ENCODE assay signal across 9 cellular contexts in the genomic region with DNA sequence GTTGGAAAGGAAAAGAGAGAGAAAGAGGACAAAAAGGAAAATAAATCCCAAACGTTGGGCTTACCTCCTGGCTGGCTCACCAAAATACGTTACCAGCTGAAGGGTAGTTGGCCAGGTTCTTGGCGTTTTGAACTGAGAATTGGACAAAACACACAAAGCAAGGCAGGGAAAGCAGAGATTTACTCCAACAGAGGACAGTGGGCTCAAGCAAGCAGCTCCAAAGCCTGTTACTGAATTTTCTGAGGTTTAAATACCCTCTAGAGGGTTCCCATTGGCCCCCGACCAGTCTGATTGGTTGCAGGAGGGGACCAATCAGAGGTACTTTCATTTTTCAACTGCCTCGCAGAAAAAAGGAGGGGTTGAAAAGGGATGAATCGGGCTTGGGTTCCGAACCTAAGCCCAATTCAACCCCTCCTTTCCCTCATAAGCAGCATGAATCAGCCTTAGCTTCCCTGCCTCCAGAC. TPM values are rescaled to one million over a fixed set of nuclear protein-coding genes. Genes with fewer than 3 reads are reported as not detected.
A peak's percentile ranks its signal among the peaks of the same experiment; 100 is the strongest.
DNase-seq lines count a peak whose midpoint lies in the region; ATAC-seq lines count a peak whose summit lies in the region.
"Had no signal": no experiment of that assay in that cellular context is flagged by ENCODE, and none has a peak within 500 bp of the region (broad histone marks: within the 10 kb centered on the region; RNA-seq: fewer than 3 reads in every experiment).

No MANE protein-coding gene starts in this region.

- DNase-seq in H4 (ENCODE audit: low spot score) (peak; percentile 50), OCI-M1 (lab: John Stamatoyannopoulos, UW) (peak; percentile 92), fibroblast of gingiva (ENCODE audit: low read depth) (peak; percentile 66), COLO668 (lab: John Stamatoyannopoulos, UW; ENCODE audit: unreplicated experiment) (no peak)
- no peak for DNase-seq in stimulated activated effector memory CD8-positive, alpha-beta T cell treated with anti-CD3 and anti-CD28 coated beads, Interleukin-12 subunit alpha, Interleukin-12 subunit beta, amount 100 ng/mL, for 72 hours (ENCODE audit: low spot score in 2 of 2)
- DNase-seq: stimulated activated CD4-positive, alpha-beta T cell treated with anti-CD3 and anti-CD28 coated beads, Interleukin-12 subunit alpha, Interleukin-12 subunit beta, amount 100 ng/mL, for 4 hours had no signal

- H3K27ac Mint-ChIP-seq in stimulated activated effector memory CD8-positive, alpha-beta T cell treated with anti-CD3 and anti-CD28 coated beads, Interleukin-12 subunit alpha, Interleukin-12 subunit beta, amount 100 ng/mL, for 72 hours = no peak overlapping the region

- H3K9me3 Mint-ChIP-seq in stimulated activated effector memory CD8-positive, alpha-beta T cell treated with anti-CD3 and anti-CD28 coated beads, Interleukin-12 subunit alpha, Interleukin-12 subunit beta, amount 100 ng/mL, for 72 hours = no peaks in the 10 kb centered on the region

- H3K4me3 Mint-ChIP-seq in stimulated activated effector memory CD8-positive, alpha-beta T cell treated with anti-CD3 and anti-CD28 coated beads, Interleukin-12 subunit alpha, Interleukin-12 subunit beta, amount 100 ng/mL, for 72 hours = peak overlapping the region; percentile 13

- no peak for ATAC-seq in stimulated activated effector memory CD8-positive, alpha-beta T cell treated with anti-CD3 and anti-CD28 coated beads, Interleukin-12 subunit alpha, Interleukin-12 subunit beta, amount 100 ng/mL, for 72 hours
- ATAC-seq in GM19023 (IDR thresholded peaks at IDR 0.05; ENCODE audit: unreplicated experiment) = no peak
- ATAC-seq in activated CD4-positive, CD25-positive, alpha-beta regulatory T cell treated with anti-CD3 and anti-CD28 coated beads, Interleukin-2, amount 50 U/mL, for 24 hours = no peak

- no peaks in the 10 kb centered on the region for H3K36me3 Mint-ChIP-seq in stimulated activated effector memory CD8-positive, alpha-beta T cell treated with anti-CD3 and anti-CD28 coated beads, Interleukin-12 subunit alpha, Interleukin-12 subunit beta, amount 100 ng/mL, for 72 hours

- H3K4me1 Mint-ChIP-seq in stimulated activated effector memory CD8-positive, alpha-beta T cell treated with anti-CD3 and anti-CD28 coated beads, Interleukin-12 subunit alpha, Interleukin-12 subunit beta, amount 100 ng/mL, for 72 hours = peaks cover 9% of the 10 kb centered on the region

RNA-seq across cellular contexts. Expression of a gene that starts 55.6 kb away (rescaled TPM):
- not detected in 2 replicates for total RNA-seq in H4 (2014; rRNA removed; shearing (Covaris generic))
- total RNA-seq: glomerular endothelial cell had no signal

Comparison
In these comparisons a context has a peak if more than half of its experiments do, and no peak if none do; other contexts are left out.
1. DNase-seq: peak in H4 (single experiment), OCI-M1 (single experiment) and fibroblast of gingiva (single experiment); none in stimulated activated effector memory CD8-positive, alpha-beta T cell treated with anti-CD3 and anti-CD28 coated beads, Interleukin-12 subunit alpha, Interleukin-12 subunit beta, amount 100 ng/mL, for 72 hours (0 of 2) and COLO668 (single experiment).